Comparison of ENCODE assay signal across 15 cellular contexts in the genomic region with DNA sequence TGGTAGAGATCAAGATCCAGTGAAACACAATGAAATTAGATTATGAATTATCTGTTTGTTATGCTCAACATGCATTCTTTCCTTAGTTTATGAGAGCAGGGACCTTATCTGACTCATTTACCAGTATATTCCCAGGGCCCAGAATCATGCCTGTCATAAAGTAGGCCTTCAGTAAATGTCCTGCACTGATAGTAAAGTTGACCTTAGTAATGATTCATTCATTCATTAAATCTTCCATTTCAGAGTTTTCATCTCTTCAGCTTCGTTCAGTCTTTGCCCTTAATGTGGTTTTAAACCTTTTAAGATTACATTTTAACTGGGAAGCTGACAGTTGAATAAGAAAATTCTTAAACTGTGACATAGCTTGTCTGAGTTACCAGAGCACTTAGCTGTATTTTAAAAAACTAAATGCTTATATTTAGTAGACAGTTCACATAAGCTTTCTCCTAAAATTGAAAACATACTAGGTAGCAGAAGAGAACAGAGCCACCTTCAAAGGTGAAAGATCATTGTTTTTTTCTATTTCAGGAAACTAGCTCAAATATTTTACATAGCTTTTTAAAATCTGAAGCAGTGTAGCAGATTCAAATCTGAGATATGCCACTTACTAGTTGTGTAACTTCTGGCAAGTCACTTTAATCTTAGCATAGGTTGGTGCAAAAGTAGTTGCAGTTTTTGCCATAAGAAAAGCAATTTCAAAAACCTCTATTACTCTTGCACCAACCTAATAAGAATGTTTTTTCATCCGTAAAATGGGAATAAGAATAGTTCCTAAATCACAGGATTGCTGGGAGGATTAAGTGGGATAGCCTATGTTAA. TPM values are rescaled to one million over a fixed set of nuclear protein-coding genes. Genes with fewer than 3 reads are reported as not detected.
A peak's percentile ranks its signal among the peaks of the same experiment; 100 is the strongest.
DNase-seq lines count a peak whose midpoint lies in the region; ATAC-seq and TF ChIP-seq lines count a peak whose summit lies in the region.
"Had no signal": no experiment of that assay in that cellular context is flagged by ENCODE, and none has a peak within 500 bp of the region (broad histone marks: within the 10 kb centered on the region; RNA-seq: fewer than 3 reads in every experiment).

No MANE protein-coding gene starts in this region.

- H3K36me3 Mint-ChIP-seq in nephron (ENCODE audit: low read depth) = peaks cover 25% of the 10 kb centered on the region

- peak overlapping the region; percentile 83 to 89 (median 84) for H3K27ac Mint-ChIP-seq in nephron

- no peaks in the 10 kb centered on the region for H3K9me3 Mint-ChIP-seq in nephron

- no peak overlapping the region for H3K4me3 Mint-ChIP-seq in nephron

- DNase-seq in AG10803 (ENCODE audit: low read depth) (peak; percentile 22), HL-60 (ENCODE audit: low read depth in 1 of 2, low spot score in 1 of 2) (no peak), dermis blood vessel endothelial cell (peak; percentile 22), right atrium auricular region (ENCODE audit: low spot score) (no peak), lower lobe of right lung (no peak)
- no peak for DNase-seq in stimulated activated naive CD4-positive, alpha-beta T cell treated with Interleukin-2 at 50 U/mL for 16 hours (lab: John Stamatoyannopoulos, UW)
- DNase-seq: adrenal gland, mesendoderm, NCI-H524 had no signal

- H3K9me3 ChIP-seq in right atrium auricular region (no peaks in the 10 kb centered on the region), lower lobe of right lung (no peaks in the 10 kb centered on the region)
- H3K9me3 ChIP-seq: adrenal gland had no signal

- H3K36me3 ChIP-seq in right atrium auricular region (peaks cover 3% of the 10 kb centered on the region), lower lobe of right lung (peaks cover 32% of the 10 kb centered on the region)
- H3K36me3 ChIP-seq: adrenal gland had no signal

- ATAC-seq in lower lobe of right lung (no peak), HG03442 (IDR thresholded peaks at IDR 0.05; ENCODE audit: unreplicated experiment) (no peak)
- ATAC-seq: esophagus mucosa, Panc1 had no signal

- H3K27me3 Mint-ChIP-seq in nephron (ENCODE audit: low read depth) = no peaks in the 10 kb centered on the region

- H3K4me3 ChIP-seq in AG10803 (ENCODE audit: low read length) (no peak overlapping the region), HL-60 (replicated peaks; ENCODE audit: insufficient read depth, low read length) (no peak overlapping the region), right atrium auricular region (no peak overlapping the region), lower lobe of right lung (no peak overlapping the region)
- H3K4me3 ChIP-seq: adrenal gland, coronary artery had no signal

- TF ChIP-seq CTCF in AG10803 (conservative IDR thresholded peaks at IDR 0.05; ENCODE audit: low read length) = no peak
- no peak for TF ChIP-seq CTCF in HL-60 (IDR thresholded peaks at IDR 0.05; ENCODE audit: insufficient read depth, low read length)
- TF ChIP-seq CTCF in nephron (IDR thresholded peaks at IDR 0.05; ENCODE audit: unreplicated experiment in 3 of 3) = no peak
- no peak for TF ChIP-seq CTCF in right atrium auricular region (IDR thresholded peaks at IDR 0.05)
- no peak for TF ChIP-seq CTCF in lower lobe of right lung (IDR thresholded peaks at IDR 0.05)

- intact Hi-C loops in lower lobe of right lung (cut with DNase I) = no loop called here

- H3K27me3 ChIP-seq in HL-60 (ENCODE audit: insufficient read depth, poor library complexity, severe bottlenecking) (no peaks in the 10 kb centered on the region), right atrium auricular region (no peaks in the 10 kb centered on the region), lower lobe of right lung (ENCODE audit: low read depth) (no peaks in the 10 kb centered on the region)
- H3K27me3 ChIP-seq: adrenal gland had no signal

- H3K4me1 ChIP-seq in right atrium auricular region = no peaks in the 10 kb centered on the region
- no peaks in the 10 kb centered on the region for H3K4me1 ChIP-seq in lower lobe of right lung

- H3K27ac ChIP-seq in HL-60 (replicated peaks) (0 out of 2 replicates have a peak overlapping the region, but pooled peaks have one; percentile 2), right atrium auricular region (no peak overlapping the region), lower lobe of right lung (no peak overlapping the region)
- H3K27ac ChIP-seq: adrenal gland, coronary artery, KMS-11 had no signal

- no peaks in the 10 kb centered on the region for H3K4me1 Mint-ChIP-seq in nephron

RNA-seq across cellular contexts. Expression of gene CRLS1, which starts 14.1 kb away (rescaled TPM):
- total RNA-seq in dermis blood vessel endothelial cell = 34.4 and 48.6 TPM in 2 replicates
- 10 to 100 TPM; 49.4 to 67.9 TPM for total RNA-seq in right atrium auricular region
- total RNA-seq in lower lobe of right lung = 47.9 TPM

RNA-seq across cellular contexts. Expression of gene MCM8, which starts 41.4 kb away (rescaled TPM):
- total RNA-seq in dermis blood vessel endothelial cell = 6.8 and 14.4 TPM in 2 replicates
- 1 to 10 TPM; 4.0 to 4.2 TPM for total RNA-seq in right atrium auricular region
- total RNA-seq in lower lobe of right lung = 6.0 TPM

RNA-seq across cellular contexts. Expression of gene TRMT6, which starts 41.5 kb away (rescaled TPM):
- total RNA-seq in dermis blood vessel endothelial cell (7.0 and 9.4 TPM in 2 replicates), right atrium auricular region (10 to 100 TPM; 11.6 to 13.1 TPM), lower lobe of right lung (11.0 TPM)

Comparison
In these comparisons a context has a peak if more than half of its experiments do, and no peak if none do; other contexts are left out.
1. DNase-seq: peak in AG10803 (single experiment) and dermis blood vessel endothelial cell (single experiment); none in HL-60 (0 of 2), stimulated activated naive CD4-positive, alpha-beta T cell treated with Interleukin-2 at 50 U/mL for 16 hours (single experiment), right atrium auricular region (single experiment) and lower lobe of right lung (single experiment).